In the genomic region with DNA sequence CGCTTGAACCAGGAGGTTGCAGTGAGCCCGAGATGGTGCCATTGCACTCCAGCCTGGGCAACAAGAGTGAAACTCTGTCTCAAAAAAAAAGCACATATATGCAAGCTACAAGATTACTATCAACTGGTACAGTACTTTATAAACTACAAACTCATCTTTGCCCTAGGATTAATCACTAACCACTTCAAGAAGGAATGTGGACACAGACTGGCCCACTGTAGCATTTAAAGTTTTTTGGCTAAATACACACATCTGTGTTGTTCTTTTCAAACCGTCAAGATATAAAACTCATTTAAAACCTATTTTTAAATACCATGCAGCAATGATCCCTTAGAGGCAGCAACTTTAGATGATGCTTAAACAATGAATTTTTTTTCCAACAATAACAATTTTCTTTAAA, we compare ENCODE assay signal across 18 cellular contexts.
DNase-seq lines count a peak whose midpoint lies in the region; ATAC-seq and TF ChIP-seq lines count a peak whose summit lies in the region.
"Had no signal": no experiment of that assay in that cellular context is flagged by ENCODE, and none has a peak within 500 bp of the region (broad histone marks: within the 10 kb centered on the region; RNA-seq: fewer than 3 reads in every experiment).

No MANE protein-coding gene starts in this region.

- H3K9me3 ChIP-seq in SJCRH30 (replicated peaks) (no peaks in the 10 kb centered on the region), MM.1S (replicated peaks; ENCODE audit: insufficient read depth, low read length) (no peaks in the 10 kb centered on the region)
- H3K9me3 ChIP-seq: BE2C had no signal

- peak overlapping the region; percentile 67 for H3K27ac Mint-ChIP-seq in HFFc6
- H3K27ac Mint-ChIP-seq: CD4-positive, alpha-beta memory T cell; H9; T-helper 17 cell had no signal

- H3K9ac ChIP-seq in MM.1S (ENCODE audit: low read length), result no peak overlapping the region

- H3K27me3 Mint-ChIP-seq in HFFc6 (ENCODE audit: insufficient read depth), result no peaks in the 10 kb centered on the region
- H3K27me3 Mint-ChIP-seq: CD4-positive, alpha-beta memory T cell; T-helper 17 cell had no signal

- H3K79me2 ChIP-seq in MM.1S (ENCODE audit: low read length), result no peaks in the 10 kb centered on the region

- peaks cover 26% of the 10 kb centered on the region for H3K4me1 Mint-ChIP-seq in HFFc6 (ENCODE audit: low read depth)
- H3K4me1 Mint-ChIP-seq: CD4-positive, alpha-beta memory T cell; H9 had no signal

- no peaks in the 10 kb centered on the region for H4K20me1 ChIP-seq in MM.1S (ENCODE audit: insufficient read depth, low read length)

- H3K27ac ChIP-seq in SJCRH30 (peak overlapping the region; percentile 35), MM.1S (ENCODE audit: low read length) (no peak overlapping the region)

- peaks cover 20% of the 10 kb centered on the region for H3K4me1 ChIP-seq in SJCRH30
- H3K4me1 ChIP-seq in MM.1S (ENCODE audit: low read length), result no peaks in the 10 kb centered on the region

- H2AFZ ChIP-seq in MM.1S (ENCODE audit: low read length), result no peak overlapping the region

- ATAC-seq in GM21360 (IDR thresholded peaks at IDR 0.05; ENCODE audit: unreplicated experiment), result no peak
- ATAC-seq: T-helper 17 cell had no signal

- peak overlapping the region; percentile 35; the same call in 1 of the 2 replicates for H3K4me3 Mint-ChIP-seq in HFFc6
- H3K4me3 Mint-ChIP-seq: CD4-positive, alpha-beta memory T cell; H9; T-helper 17 cell had no signal

- H3K4me2 ChIP-seq in MM.1S (ENCODE audit: low read depth, low read length), result no peak overlapping the region

- no peaks in the 10 kb centered on the region for H3K36me3 Mint-ChIP-seq in HFFc6 (ENCODE audit: low read depth)

- peak; percentile 5 for DNase-seq in AG20443 (ENCODE audit: low spot score)
- peak; percentile 53 for DNase-seq in HFFc6
- DNase-seq in SJCRH30, result peak in 1 of 2 experiments; percentile 20
- peak; percentile 16 for DNase-seq in fibroblast of the aortic adventitia (ENCODE audit: low read depth)
- DNase-seq in DMS114 treated with DMSO at 0.1 percent for 48 hours (lab: John Stamatoyannopoulos, UW; ENCODE audit: unreplicated experiment), result no peak
- DNase-seq in CD1c-positive myeloid dendritic cell (ENCODE audit: extremely low spot score), result no peak
- DNase-seq in MM.1S, result no peak
- DNase-seq: BE2C; CD4-positive, alpha-beta memory T cell; DND-41; H9; KBM-7; NCI-H1092; NCI-H2081 treated with DMSO at 0.1 percent for 48 hours; NCI-H510A treated with DMSO at 0.1 percent for 48 hours; SHP77 treated with DMSO at 0.1 percent for 48 hours; T-helper 17 cell had no signal

- H3K4me3 ChIP-seq in SJCRH30, result no peak overlapping the region
- H3K4me3 ChIP-seq in fibroblast of the aortic adventitia (ENCODE audit: low read depth, low read length), result no peak overlapping the region
- no peak overlapping the region for H3K4me3 ChIP-seq in MM.1S (ENCODE audit: low read length)

- no peaks in the 10 kb centered on the region for H3K9me3 Mint-ChIP-seq in HFFc6
- H3K9me3 Mint-ChIP-seq: H9 had no signal

- no peaks in the 10 kb centered on the region for H3K27me3 ChIP-seq in SJCRH30
- H3K27me3 ChIP-seq in MM.1S (replicated peaks; ENCODE audit: insufficient read depth, low read length), result no peaks in the 10 kb centered on the region
- H3K27me3 ChIP-seq: BE2C had no signal

- H3K9me2 ChIP-seq in MM.1S (replicated peaks; ENCODE audit: insufficient read depth, low read length), result no peaks in the 10 kb centered on the region

- H3K36me3 ChIP-seq in SJCRH30 (no peaks in the 10 kb centered on the region), MM.1S (replicated peaks; ENCODE audit: insufficient read depth, low read length) (no peaks in the 10 kb centered on the region)
- H3K36me3 ChIP-seq: BE2C had no signal

- no peaks in the 10 kb centered on the region for H3F3A ChIP-seq in MM.1S (ENCODE audit: insufficient read depth, low read length)

- TF ChIP-seq CTCF in HFFc6 (IDR thresholded peaks at IDR 0.05), result no peak
- TF ChIP-seq CTCF in fibroblast of the aortic adventitia (IDR thresholded peaks at IDR 0.05; ENCODE audit: insufficient read depth, low read length), result no peak
- no peak for TF ChIP-seq CTCF in MM.1S (IDR thresholded peaks at IDR 0.05; ENCODE audit: low read length)

Comparison
In these comparisons a context has a peak if more than half of its experiments do, and no peak if none do; other contexts are left out.
1. DNase-seq: peak in AG20443 (single experiment), HFFc6 (single experiment) and fibroblast of the aortic adventitia (single experiment); none in DMS114 treated with DMSO at 0.1 percent for 48 hours (single experiment), CD1c-positive myeloid dendritic cell (single experiment) and MM.1S (single experiment).